ENCODE assay signal across 10 cellular contexts in the genomic region with DNA sequence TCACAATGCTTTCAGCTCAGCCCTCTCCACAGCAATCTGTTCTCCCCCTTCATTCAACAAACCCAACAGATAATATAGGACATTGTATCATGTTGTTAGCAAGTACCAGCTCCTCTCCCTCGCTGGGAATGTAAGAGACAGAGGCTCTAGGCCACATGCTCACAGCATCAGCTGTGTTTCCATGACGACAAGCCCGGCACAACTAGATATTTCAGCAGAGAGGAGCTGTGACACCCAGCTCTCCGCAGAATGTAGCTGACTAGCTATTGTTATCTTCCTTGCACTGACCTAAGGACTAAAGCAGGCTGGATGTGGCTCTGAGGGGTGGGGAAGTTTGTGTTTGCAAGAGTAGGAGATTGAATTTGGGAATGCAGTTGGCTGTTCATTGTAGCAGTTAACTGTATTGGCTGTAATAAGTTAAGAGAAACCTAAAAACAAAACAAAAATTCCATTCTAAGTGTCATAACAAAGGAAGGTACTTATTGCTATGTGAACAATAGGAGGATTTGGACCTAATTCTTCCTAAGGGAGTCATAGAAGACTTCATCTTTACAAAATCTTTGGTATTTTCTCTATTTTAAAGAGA. TPM values are rescaled to one million over a fixed set of nuclear protein-coding genes. Genes with fewer than 3 reads are reported as not detected.
DNase-seq lines count a peak whose midpoint lies in the region; ATAC-seq, FAIRE-seq and TF ChIP-seq lines count a peak whose summit lies in the region.
"Had no signal": no experiment of that assay in that cellular context is flagged by ENCODE, and none has a peak within 500 bp of the region (broad histone marks: within the 10 kb centered on the region; RNA-seq: fewer than 3 reads in every experiment).

No MANE protein-coding gene starts in this region.

- DNase-seq in DMS 273 (lab: John Stamatoyannopoulos, UW; ENCODE audit: unreplicated experiment) (peak; percentile 69), NCI-H69 (lab: John Stamatoyannopoulos, UW) (peak; percentile 30), fibroblast of mammary gland (ENCODE audit: low read depth) (peak; percentile 68), middle frontal gyrus (ENCODE audit: extremely low spot score, low spot score) (peak; percentile 82), kidney (no peak), HK-2 (ENCODE audit: unreplicated experiment) (no peak)

- ATAC-seq in HG02938 (IDR thresholded peaks at IDR 0.05; ENCODE audit: unreplicated experiment) (no peak), GM19351 (IDR thresholded peaks at IDR 0.05; ENCODE audit: unreplicated experiment) (no peak)
- ATAC-seq: activated T-helper 17 cell treated with anti-CD3 and anti-CD28 coated beads, Interleukin-2, amount 50 U/mL, for 72 hours; T-cell had no signal

- H3K4me1 ChIP-seq in kidney (ENCODE audit: control insufficient read depth in 1 of 2, insufficient read depth in 1 of 2, low read depth in 1 of 2, low read length in 2 of 2): no peaks in the 10 kb centered on the region

- no peak overlapping the region for H3K4me3 ChIP-seq in fibroblast of mammary gland (ENCODE audit: control insufficient read depth, low read depth, low read length)
- H3K4me3 ChIP-seq in kidney (ENCODE audit: low read length in 2 of 2): no peak overlapping the region

- no peak overlapping the region for H3K9ac ChIP-seq in kidney (ENCODE audit: low read length in 2 of 2)

- H3K9me3 ChIP-seq in kidney (ENCODE audit: control insufficient read depth in 1 of 2, low read length in 2 of 2): no peaks in the 10 kb centered on the region

- no peaks in the 10 kb centered on the region for H3K36me3 ChIP-seq in kidney (ENCODE audit: control insufficient read depth in 1 of 2, insufficient read depth in 2 of 2, low read length in 2 of 2)

- FAIRE-seq in kidney (lab: Jason Lieb, UNC): no peak

- intact Hi-C loops in kidney (cut with DNase I): no loop called here

- no peak overlapping the region for H3K27ac ChIP-seq in kidney (ENCODE audit: low read depth in 2 of 2, low read length in 2 of 2)

- TF ChIP-seq CTCF in fibroblast of mammary gland (conservative IDR thresholded peaks at IDR 0.05; ENCODE audit: control insufficient read depth, insufficient read depth, low read depth, low read length): no peak
- TF ChIP-seq CTCF in kidney (IDR thresholded peaks at IDR 0.05; ENCODE audit: borderline replicate concordance, extremely low read depth, insufficient read depth): no peak

RNA-seq across cellular contexts. Expression of a gene that starts 28.0 kb away (rescaled TPM):
- total RNA-seq in kidney: 33.2 TPM
- polyA plus RNA-seq in kidney (ENCODE audit: insufficient read depth, low read depth, low replicate concordance): 23.3 TPM

Comparison
In these comparisons a context has a peak if more than half of its experiments do, and no peak if none do; other contexts are left out.
1. DNase-seq: peak in DMS 273 (single experiment), NCI-H69 (single experiment), fibroblast of mammary gland (single experiment) and middle frontal gyrus (single experiment); none in kidney (single experiment) and HK-2 (single experiment).